ENCODE assay signal across 8 cellular contexts in the genomic region with DNA sequence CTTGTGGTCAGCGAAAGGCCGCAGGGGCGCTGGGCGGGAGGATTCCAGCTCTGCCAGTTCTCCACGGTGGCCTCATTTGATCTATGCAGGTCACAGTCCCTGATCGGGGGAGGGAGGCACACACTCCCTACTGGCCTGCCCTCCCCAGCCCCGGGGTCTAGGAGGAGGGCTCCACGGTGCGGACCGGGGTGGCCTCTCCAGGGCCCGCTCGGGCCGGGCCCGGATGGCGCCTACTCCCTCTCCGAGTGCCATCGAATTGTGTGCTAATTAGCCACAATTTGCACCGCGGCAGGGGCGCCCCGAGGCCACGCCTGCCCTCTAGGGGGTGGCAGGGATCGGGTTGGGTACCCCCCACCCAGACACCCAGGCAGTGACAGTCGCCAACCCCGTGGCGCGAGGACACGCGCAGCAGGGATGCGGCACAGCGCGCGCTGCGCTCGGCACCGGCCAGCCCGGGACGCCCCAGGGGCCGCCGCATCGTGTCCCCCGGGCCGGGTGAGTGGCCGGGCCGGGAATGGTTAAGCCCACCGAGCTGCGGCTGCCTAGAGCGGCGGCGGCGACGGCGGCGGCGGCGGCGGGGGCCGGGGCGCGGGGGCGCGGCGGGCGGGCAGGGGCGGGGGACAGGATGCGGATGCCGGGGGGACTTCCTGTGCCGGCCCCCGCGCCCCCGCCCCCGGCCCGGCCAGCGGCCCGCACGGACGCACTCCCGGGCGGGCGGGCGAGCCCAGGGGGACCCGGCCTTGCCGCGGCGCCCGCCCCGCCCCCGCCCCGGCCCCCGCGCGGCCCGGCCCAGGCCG. TPM values are rescaled to one million over a fixed set of nuclear protein-coding genes. Genes with fewer than 3 reads are reported as not detected.
DNase-seq lines count a peak whose midpoint lies in the region; ATAC-seq and TF ChIP-seq lines count a peak whose summit lies in the region.

A gene (plus strand): TSS at position 670 of the 797 bp plus-strand sequence. CDS start 565 bp downstream, outside the sequence.

- peaks cover 32% of the 10 kb centered on the region for H3K27me3 Mint-ChIP-seq in activated T-helper 2 cell treated with anti-CD3 and anti-CD28 coated beads, Interferon-gamma antibody, Interleukin-2, Interleukin-4, amounts not matched to agents 10 μg/mL and 5 μg/mL and 100 μg/mL, durations not matched to agents 14 hours and 24 hours and 36 hours (ENCODE audit: low read depth)

- H3K4me3 Mint-ChIP-seq in activated T-helper 2 cell treated with anti-CD3 and anti-CD28 coated beads, Interferon-gamma antibody, Interleukin-2, Interleukin-4, amounts not matched to agents 10 μg/mL and 5 μg/mL and 100 μg/mL, durations not matched to agents 14 hours and 24 hours and 36 hours (ENCODE audit: low read depth): peak within 1 kb of the TSS; percentile 61

- no peak within 1 kb of the TSS for H3K27ac Mint-ChIP-seq in activated T-helper 2 cell treated with anti-CD3 and anti-CD28 coated beads, Interferon-gamma antibody, Interleukin-2, Interleukin-4, amounts not matched to agents 10 μg/mL and 5 μg/mL and 100 μg/mL, durations not matched to agents 14 hours and 24 hours and 36 hours

- no peak for TF ChIP-seq POLR2A in heart left ventricle (IDR thresholded peaks at IDR 0.05)

- TF ChIP-seq CTCF in heart left ventricle (IDR thresholded peaks at IDR 0.05) (peak in 1 of 12 donors; percentile 11), GM13977 (IDR thresholded peaks at IDR 0.05; ENCODE audit: extremely low read depth, insufficient read depth, missing control alignments) (no peak)

- in situ Hi-C loops in GM13977 (cut with MboI; ENCODE audit: low pct_unique_long_range_greater_than_20kb, low sequenced_read_pairs, unreplicated experiment): no loop called here

- H3K27ac ChIP-seq in heart left ventricle (peak within 1 kb of the TSS in 8 of 12 donors; percentile 30 to 68 (median 49)), rectal smooth muscle tissue (ENCODE audit: low read depth, low read length) (no peak within 1 kb of the TSS)

- H3K9ac ChIP-seq in rectal smooth muscle tissue (ENCODE audit: low read length): peak within 1 kb of the TSS; percentile 40

- WGBS in heart left ventricle, 4 donors: 5 to 25% (median 9%) methylated on average over 14 to 94 of the region's 94 CpGs

- H3K4me3 ChIP-seq in heart left ventricle (peak within 1 kb of the TSS; percentile 38 to 89 (median 70)), rectal smooth muscle tissue (ENCODE audit: low read length) (peak within 1 kb of the TSS; percentile 74)

- intact Hi-C loops in activated T-helper 2 cell treated with anti-CD3 and anti-CD28 coated beads, Interferon-gamma antibody, Interleukin-2, Interleukin-4, amounts not matched to agents 10 μg/mL and 5 μg/mL and 100 μg/mL, durations not matched to agents 14 hours and 24 hours and 36 hours (cut with micrococcal nuclease): no loop called here
- intact Hi-C loops in heart left ventricle (cut with DNase I): no loop called here

- peaks cover 4% of the 10 kb centered on the region for H3K36me3 Mint-ChIP-seq in activated T-helper 2 cell treated with anti-CD3 and anti-CD28 coated beads, Interferon-gamma antibody, Interleukin-2, Interleukin-4, amounts not matched to agents 10 μg/mL and 5 μg/mL and 100 μg/mL, durations not matched to agents 14 hours and 24 hours and 36 hours (ENCODE audit: low read depth)

- H3K4me1 ChIP-seq in heart left ventricle (peaks cover 0 to 19% (median 7%) of the 10 kb centered on the region in 12 donors), rectal smooth muscle tissue (ENCODE audit: control insufficient read depth, insufficient read depth, low read length) (peaks cover 3% of the 10 kb centered on the region)

- no peaks in the 10 kb centered on the region for H3K9me3 Mint-ChIP-seq in activated T-helper 2 cell treated with anti-CD3 and anti-CD28 coated beads, Interferon-gamma antibody, Interleukin-2, Interleukin-4, amounts not matched to agents 10 μg/mL and 5 μg/mL and 100 μg/mL, durations not matched to agents 14 hours and 24 hours and 36 hours

- H3K4me1 Mint-ChIP-seq in activated T-helper 2 cell treated with anti-CD3 and anti-CD28 coated beads, Interferon-gamma antibody, Interleukin-2, Interleukin-4, amounts not matched to agents 10 μg/mL and 5 μg/mL and 100 μg/mL, durations not matched to agents 14 hours and 24 hours and 36 hours (ENCODE audit: low read depth): peaks cover 11% of the 10 kb centered on the region

- H3K27me3 ChIP-seq in heart left ventricle (peaks cover 0 to 14% (median 0%) of the 10 kb centered on the region in 9 donors), rectal smooth muscle tissue (ENCODE audit: control insufficient read depth, insufficient read depth, low read length) (no peaks in the 10 kb centered on the region)

- ATAC-seq in heart left ventricle (peak in 3 of 4 donors; percentile 47 to 49 (median 48)), GM19397 (IDR thresholded peaks at IDR 0.05; ENCODE audit: unreplicated experiment) (no peak), HG02870 (IDR thresholded peaks at IDR 0.05; ENCODE audit: unreplicated experiment) (no peak)

- H3K36me3 ChIP-seq in heart left ventricle: peaks cover 0 to 15% (median 0%) of the 10 kb centered on the region in 9 donors
- no peaks in the 10 kb centered on the region for H3K36me3 ChIP-seq in rectal smooth muscle tissue (ENCODE audit: control insufficient read depth, insufficient read depth, low read length)

- no peaks in the 10 kb centered on the region for H3K9me3 ChIP-seq in heart left ventricle

- peak in 2 of 3 experiments; percentile 61 to 63 for DNase-seq in NCI-H1417 (lab: John Stamatoyannopoulos, UW)
- no peak for DNase-seq in NCI-H1417 treated with DMSO at 0.1 percent for 48 hours (lab: John Stamatoyannopoulos, UW)
- DNase-seq in activated T-helper 2 cell treated with anti-CD3 and anti-CD28 coated beads, Interferon-gamma antibody, Interleukin-2, Interleukin-4, amounts not matched to agents 10 μg/mL and 5 μg/mL and 100 μg/mL, durations not matched to agents 14 hours and 24 hours and 36 hours (ENCODE audit: low spot score): no peak
- peak in 1 of 5 donors; percentile 38 for DNase-seq in heart left ventricle
- no peak for DNase-seq in GM13977 (ENCODE audit: low spot score)

RNA-seq across cellular contexts. Expression of the gene that starts here (rescaled TPM):
- total RNA-seq in activated T-helper 2 cell treated with anti-CD3 and anti-CD28 coated beads, Interferon-gamma antibody, Interleukin-2, Interleukin-4, amounts not matched to agents 10 μg/mL and 5 μg/mL and 100 μg/mL, durations not matched to agents 14 hours and 24 hours and 36 hours: 0.23 TPM in 2 replicates
- total RNA-seq in heart left ventricle: 10 to 100 TPM in 8 of 9 donors, 1 to 10 TPM in 1; 6.6 to 27.8 (median 11.8) TPM
- polyA plus RNA-seq in heart left ventricle: 1 to 10 TPM; 3.1 to 5.7 TPM

Comparison
In these comparisons a context has a peak if more than half of its experiments do, and no peak if none do; other contexts are left out.
1. DNase-seq: peak in NCI-H1417 (2 of 3); none in NCI-H1417 treated with DMSO at 0.1 percent for 48 hours (single experiment), activated T-helper 2 cell treated with anti-CD3 and anti-CD28 coated beads, Interferon-gamma antibody, Interleukin-2, Interleukin-4, amounts not matched to agents 10 μg/mL and 5 μg/mL and 100 μg/mL, durations not matched to agents 14 hours and 24 hours and 36 hours (single experiment) and GM13977 (single experiment).
2. ATAC-seq: peak in heart left ventricle (3 of 4); none in GM19397 (single experiment) and HG02870 (single experiment).